ENCODE assay signal across 14 cellular contexts in genomic region chr3:113277886-113278598, GRCh38.
DNase-seq lines count a peak whose midpoint lies in the region; ATAC-seq and TF ChIP-seq lines count a peak whose summit lies in the region.
"Had no signal": no experiment of that assay in that cellular context is flagged by ENCODE, and none has a peak within 500 bp of the region (broad histone marks: within the 10 kb centered on the region; RNA-seq: fewer than 3 reads in every experiment).

No MANE protein-coding gene starts in this region.

- no peaks in the 10 kb centered on the region for H3K27me3 Mint-ChIP-seq in stimulated activated memory B cell treated with anti-CD40 and anti-IgM and Interleukin-4, amounts not matched to agents 10 μg/mL and 1 μg/mL and 100 μg/mL, for 72 hours

- TF ChIP-seq POLR2A in esophagus muscularis mucosa (IDR thresholded peaks at IDR 0.05; ENCODE audit: low read depth) = no peak

- H2AFZ ChIP-seq in Loucy (ENCODE audit: low read length) = no peak overlapping the region

- no peak for ATAC-seq in stimulated activated memory B cell treated with anti-CD40 and anti-IgM and Interleukin-4, amounts not matched to agents 10 μg/mL and 1 μg/mL and 100 μg/mL, for 72 hours
- no peak for ATAC-seq in HG03280 (IDR thresholded peaks at IDR 0.05; ENCODE audit: unreplicated experiment)
- ATAC-seq in sciatic nerve = no peak
- ATAC-seq: activated CD8-positive, alpha-beta T cell treated with anti-CD3 and anti-CD28 coated beads for 36 hours; activated naive CD4-positive, alpha-beta T cell treated with anti-CD3 and anti-CD28 coated beads, Interleukin-2, amount 50 U/mL, for 72 hours had no signal

- H3K27me3 ChIP-seq in Loucy (ENCODE audit: insufficient read depth, low read length, poor library complexity, severe bottlenecking) (no peaks in the 10 kb centered on the region), esophagus muscularis mucosa (no peaks in the 10 kb centered on the region)

- no peak overlapping the region for H3K4me2 ChIP-seq in Loucy (ENCODE audit: low read depth, low read length, poor library complexity, severe bottlenecking)

- peak overlapping the region; percentile 46 to 90 (median 87) for H3K27ac ChIP-seq in esophagus muscularis mucosa (replicated peaks in 1 of 4)

- no peaks in the 10 kb centered on the region for H3K9me2 ChIP-seq in Loucy (replicated peaks; ENCODE audit: low read depth, low read length)

- DNase-seq in DMS53 (lab: John Stamatoyannopoulos, UW) (peak; percentile 15), DMS53 treated with DMSO at 0.1 percent for 48 hours (lab: John Stamatoyannopoulos, UW; ENCODE audit: unreplicated experiment) (no peak), esophagus muscularis mucosa (ENCODE audit: extremely low spot score) (no peak), sciatic nerve (ENCODE audit: low spot score) (no peak)
- no peak for DNase-seq in activated T-cell treated with anti-CD3 and anti-CD28 coated beads, Interleukin-2, amount 50 U/mL, for 1 hour
- DNase-seq: activated CD8-positive, alpha-beta T cell treated with anti-CD3 and anti-CD28 coated beads for 36 hours; DMS153; NCI-H2029; stimulated activated CD4-positive, alpha-beta T cell treated with anti-CD3 and anti-CD28 coated beads, Interleukin-4, amount 100 ng/mL, for 1 hour; T-helper 1 cell had no signal

- intact Hi-C loops in esophagus muscularis mucosa (cut with DNase I) = no loop called here
- intact Hi-C loops in sciatic nerve (cut with DNase I) = no loop called here

- peak overlapping the region; percentile 8 for H3K4me3 Mint-ChIP-seq in stimulated activated memory B cell treated with anti-CD40 and anti-IgM and Interleukin-4, amounts not matched to agents 10 μg/mL and 1 μg/mL and 100 μg/mL, for 72 hours
- H3K4me3 Mint-ChIP-seq: activated CD8-positive, alpha-beta T cell treated with anti-CD3 and anti-CD28 coated beads for 36 hours had no signal

- peaks cover 40% of the 10 kb centered on the region for H3K4me1 Mint-ChIP-seq in stimulated activated memory B cell treated with anti-CD40 and anti-IgM and Interleukin-4, amounts not matched to agents 10 μg/mL and 1 μg/mL and 100 μg/mL, for 72 hours

- H3K36me3 Mint-ChIP-seq in stimulated activated memory B cell treated with anti-CD40 and anti-IgM and Interleukin-4, amounts not matched to agents 10 μg/mL and 1 μg/mL and 100 μg/mL, for 72 hours = no peaks in the 10 kb centered on the region
- H3K36me3 Mint-ChIP-seq: activated naive CD4-positive, alpha-beta T cell treated with anti-CD3 and anti-CD28 coated beads, Interleukin-2, amount 50 U/mL, for 72 hours had no signal

- no peaks in the 10 kb centered on the region for H4K20me1 ChIP-seq in Loucy (ENCODE audit: insufficient read depth, low read length, poor library complexity, severe bottlenecking)

- H3K9me3 Mint-ChIP-seq in stimulated activated memory B cell treated with anti-CD40 and anti-IgM and Interleukin-4, amounts not matched to agents 10 μg/mL and 1 μg/mL and 100 μg/mL, for 72 hours = no peaks in the 10 kb centered on the region
- H3K9me3 Mint-ChIP-seq: activated CD8-positive, alpha-beta T cell treated with anti-CD3 and anti-CD28 coated beads for 36 hours; activated naive CD4-positive, alpha-beta T cell treated with anti-CD3 and anti-CD28 coated beads, Interleukin-2, amount 50 U/mL, for 72 hours had no signal

- no peak overlapping the region for H3K9ac ChIP-seq in Loucy (ENCODE audit: low read depth, low read length, poor library complexity, severe bottlenecking)

- H3K9me3 ChIP-seq in Loucy (ENCODE audit: insufficient read depth, low read depth, low read length) = no peaks in the 10 kb centered on the region
- H3K9me3 ChIP-seq in esophagus muscularis mucosa = no peaks in the 10 kb centered on the region

- H3F3A ChIP-seq in Loucy (ENCODE audit: low read depth) = no peaks in the 10 kb centered on the region

- H3K4me1 ChIP-seq in Loucy (ENCODE audit: insufficient read depth, low read length, poor library complexity, severe bottlenecking) = no peaks in the 10 kb centered on the region
- H3K4me1 ChIP-seq in esophagus muscularis mucosa = peaks cover 7 to 45% (median 40%) of the 10 kb centered on the region in 4 donors

- 91% methylated on average over 16 of the region's 17 CpGs for WGBS in esophagus muscularis mucosa

- H3K36me3 ChIP-seq in Loucy (ENCODE audit: insufficient read depth, low read length) (no peaks in the 10 kb centered on the region), esophagus muscularis mucosa (peaks cover 0 to 74% (median 55%) of the 10 kb centered on the region in 4 donors)

- TF ChIP-seq EP300 in esophagus muscularis mucosa (IDR thresholded peaks at IDR 0.05) = no peak

- H3K27ac Mint-ChIP-seq in stimulated activated memory B cell treated with anti-CD40 and anti-IgM and Interleukin-4, amounts not matched to agents 10 μg/mL and 1 μg/mL and 100 μg/mL, for 72 hours = peak overlapping the region; percentile 89
- H3K27ac Mint-ChIP-seq: activated CD8-positive, alpha-beta T cell treated with anti-CD3 and anti-CD28 coated beads for 36 hours had no signal

- TF ChIP-seq CTCF in Loucy (conservative IDR thresholded peaks at IDR 0.05; ENCODE audit: low read length) (peak; percentile 24; the same call in 1 of the 2 replicates), esophagus muscularis mucosa (IDR thresholded peaks at IDR 0.05) (no peak)

- H3K4me3 ChIP-seq in Loucy (ENCODE audit: low read length, poor library complexity, severe bottlenecking) = no peak overlapping the region
- H3K4me3 ChIP-seq in esophagus muscularis mucosa = no peak overlapping the region

- no peaks in the 10 kb centered on the region for H3K79me2 ChIP-seq in Loucy (ENCODE audit: insufficient read depth, low read length)
